ENCODE assay signal across 1 cellular context in genomic region chr1:241834733-241835377, GRCh38.
A peak's percentile ranks its signal among the peaks of the same experiment; 100 is the strongest.
TF ChIP-seq lines count a peak whose summit lies in the region.

No MANE protein-coding gene starts in this region.

TF ChIP-seq in K562, 482 proteins besides CTCF, POLR2A, EP300 and RAD21 (continued from another document):
- TF ChIP-seq ARID3A (IDR thresholded peaks at IDR 0.05; ENCODE audit: borderline replicate concordance, low read depth, low read length) (peak; percentile 80; the same call in 1 of the 2 replicates), CHAMP1 (IDR thresholded peaks at IDR 0.05) (peak; percentile 34; the same call in 1 of the 2 replicates), U2AF1 (optimal IDR thresholded peaks at IDR 0.05; ENCODE audit: low read depth, low read length) (peak; percentile 58), ZNF766 (CRISPR knock-in tag; conservative IDR thresholded peaks at IDR 0.05) (no peak), MAFK (IDR thresholded peaks at IDR 0.05; ENCODE audit: low read length) (no peak), TEAD4 (IDR thresholded peaks at IDR 0.05; ENCODE audit: low read length) (peak; percentile 52), TEAD4 (CRISPR knock-in tag; IDR thresholded peaks at IDR 0.05; ENCODE audit: borderline replicate concordance) (no peak), DNMT1 (IDR thresholded peaks at IDR 0.05) (0 out of 2 replicates have a peak, but pooled peaks have one; percentile 33), SPI1 (IDR thresholded peaks at IDR 0.05; ENCODE audit: borderline replicate concordance, low read depth, low read length) (no peak), ARNT (IDR thresholded peaks at IDR 0.05) (peak; percentile 15 to 20; a peak in 1 of 4 replicates), PHB (CRISPR knock-in tag; IDR thresholded peaks at IDR 0.05) (no peak), GTF2E2 (tag; IDR thresholded peaks at IDR 0.05) (no peak), ZNF384 (IDR thresholded peaks at IDR 0.05; ENCODE audit: low read depth, low read length) (peak; percentile 87), ADNP (tag; IDR thresholded peaks at IDR 0.05) (0 out of 2 replicates have a peak, but pooled peaks have one; percentile 11), KDM4B (IDR thresholded peaks at IDR 0.05; ENCODE audit: borderline replicate concordance in 2 of 2, low read depth in 1 of 2) (no peak), ZNF239 (CRISPR knock-in tag; IDR thresholded peaks at IDR 0.05) (no peak), KLF16 (IDR thresholded peaks at IDR 0.05) (0 out of 2 replicates have a peak, but pooled peaks have one; percentile 47), GATAD2B (IDR thresholded peaks at IDR 0.05; ENCODE audit: borderline replicate concordance) (peak; percentile 54; the same call in 1 of the 2 replicates), MYC (IDR thresholded peaks at IDR 0.05; ENCODE audit: low read depth, low read length) (0 out of 2 replicates have a peak, but pooled peaks have one; percentile 11), MYC (CRISPR knock-in tag; IDR thresholded peaks at IDR 0.05; ENCODE audit: borderline replicate concordance, low read depth) (no peak)
- TF ChIP-seq, protein P1, sequence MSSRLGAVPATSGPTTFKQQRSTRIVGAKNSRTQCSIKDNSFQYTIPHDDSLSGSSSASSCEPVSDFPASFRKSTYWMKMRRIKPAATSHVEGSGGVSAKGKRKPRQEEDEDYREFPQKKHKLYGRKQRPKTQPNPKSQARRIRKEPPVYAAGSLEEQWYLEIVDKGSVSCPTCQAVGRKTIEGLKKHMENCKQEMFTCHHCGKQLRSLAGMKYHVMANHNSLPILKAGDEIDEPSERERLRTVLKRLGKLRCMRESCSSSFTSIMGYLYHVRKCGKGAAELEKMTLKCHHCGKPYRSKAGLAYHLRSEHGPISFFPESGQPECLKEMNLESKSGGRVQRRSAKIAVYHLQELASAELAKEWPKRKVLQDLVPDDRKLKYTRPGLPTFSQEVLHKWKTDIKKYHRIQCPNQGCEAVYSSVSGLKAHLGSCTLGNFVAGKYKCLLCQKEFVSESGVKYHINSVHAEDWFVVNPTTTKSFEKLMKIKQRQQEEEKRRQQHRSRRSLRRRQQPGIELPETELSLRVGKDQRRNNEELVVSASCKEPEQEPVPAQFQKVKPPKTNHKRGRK (tag; IDR thresholded peaks at IDR 0.05): peak; percentile 52
- TF ChIP-seq, protein P2, sequence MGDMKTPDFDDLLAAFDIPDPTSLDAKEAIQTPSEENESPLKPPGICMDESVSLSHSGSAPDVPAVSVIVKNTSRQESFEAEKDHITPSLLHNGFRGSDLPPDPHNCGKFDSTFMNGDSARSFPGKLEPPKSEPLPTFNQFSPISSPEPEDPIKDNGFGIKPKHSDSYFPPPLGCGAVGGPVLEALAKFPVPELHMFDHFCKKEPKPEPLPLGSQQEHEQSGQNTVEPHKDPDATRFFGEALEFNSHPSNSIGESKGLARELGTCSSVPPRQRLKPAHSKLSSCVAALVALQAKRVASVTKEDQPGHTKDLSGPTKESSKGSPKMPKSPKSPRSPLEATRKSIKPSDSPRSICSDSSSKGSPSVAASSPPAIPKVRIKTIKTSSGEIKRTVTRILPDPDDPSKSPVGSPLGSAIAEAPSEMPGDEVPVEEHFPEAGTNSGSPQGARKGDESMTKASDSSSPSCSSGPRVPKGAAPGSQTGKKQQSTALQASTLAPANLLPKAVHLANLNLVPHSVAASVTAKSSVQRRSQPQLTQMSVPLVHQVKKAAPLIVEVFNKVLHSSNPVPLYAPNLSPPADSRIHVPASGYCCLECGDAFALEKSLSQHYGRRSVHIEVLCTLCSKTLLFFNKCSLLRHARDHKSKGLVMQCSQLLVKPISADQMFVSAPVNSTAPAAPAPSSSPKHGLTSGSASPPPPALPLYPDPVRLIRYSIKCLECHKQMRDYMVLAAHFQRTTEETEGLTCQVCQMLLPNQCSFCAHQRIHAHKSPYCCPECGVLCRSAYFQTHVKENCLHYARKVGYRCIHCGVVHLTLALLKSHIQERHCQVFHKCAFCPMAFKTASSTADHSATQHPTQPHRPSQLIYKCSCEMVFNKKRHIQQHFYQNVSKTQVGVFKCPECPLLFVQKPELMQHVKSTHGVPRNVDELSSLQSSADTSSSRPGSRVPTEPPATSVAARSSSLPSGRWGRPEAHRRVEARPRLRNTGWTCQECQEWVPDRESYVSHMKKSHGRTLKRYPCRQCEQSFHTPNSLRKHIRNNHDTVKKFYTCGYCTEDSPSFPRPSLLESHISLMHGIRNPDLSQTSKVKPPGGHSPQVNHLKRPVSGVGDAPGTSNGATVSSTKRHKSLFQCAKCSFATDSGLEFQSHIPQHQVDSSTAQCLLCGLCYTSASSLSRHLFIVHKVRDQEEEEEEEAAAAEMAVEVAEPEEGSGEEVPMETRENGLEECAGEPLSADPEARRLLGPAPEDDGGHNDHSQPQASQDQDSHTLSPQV (IDR thresholded peaks at IDR 0.05): peak; percentile 57
- TF ChIP-seq, protein P3, sequence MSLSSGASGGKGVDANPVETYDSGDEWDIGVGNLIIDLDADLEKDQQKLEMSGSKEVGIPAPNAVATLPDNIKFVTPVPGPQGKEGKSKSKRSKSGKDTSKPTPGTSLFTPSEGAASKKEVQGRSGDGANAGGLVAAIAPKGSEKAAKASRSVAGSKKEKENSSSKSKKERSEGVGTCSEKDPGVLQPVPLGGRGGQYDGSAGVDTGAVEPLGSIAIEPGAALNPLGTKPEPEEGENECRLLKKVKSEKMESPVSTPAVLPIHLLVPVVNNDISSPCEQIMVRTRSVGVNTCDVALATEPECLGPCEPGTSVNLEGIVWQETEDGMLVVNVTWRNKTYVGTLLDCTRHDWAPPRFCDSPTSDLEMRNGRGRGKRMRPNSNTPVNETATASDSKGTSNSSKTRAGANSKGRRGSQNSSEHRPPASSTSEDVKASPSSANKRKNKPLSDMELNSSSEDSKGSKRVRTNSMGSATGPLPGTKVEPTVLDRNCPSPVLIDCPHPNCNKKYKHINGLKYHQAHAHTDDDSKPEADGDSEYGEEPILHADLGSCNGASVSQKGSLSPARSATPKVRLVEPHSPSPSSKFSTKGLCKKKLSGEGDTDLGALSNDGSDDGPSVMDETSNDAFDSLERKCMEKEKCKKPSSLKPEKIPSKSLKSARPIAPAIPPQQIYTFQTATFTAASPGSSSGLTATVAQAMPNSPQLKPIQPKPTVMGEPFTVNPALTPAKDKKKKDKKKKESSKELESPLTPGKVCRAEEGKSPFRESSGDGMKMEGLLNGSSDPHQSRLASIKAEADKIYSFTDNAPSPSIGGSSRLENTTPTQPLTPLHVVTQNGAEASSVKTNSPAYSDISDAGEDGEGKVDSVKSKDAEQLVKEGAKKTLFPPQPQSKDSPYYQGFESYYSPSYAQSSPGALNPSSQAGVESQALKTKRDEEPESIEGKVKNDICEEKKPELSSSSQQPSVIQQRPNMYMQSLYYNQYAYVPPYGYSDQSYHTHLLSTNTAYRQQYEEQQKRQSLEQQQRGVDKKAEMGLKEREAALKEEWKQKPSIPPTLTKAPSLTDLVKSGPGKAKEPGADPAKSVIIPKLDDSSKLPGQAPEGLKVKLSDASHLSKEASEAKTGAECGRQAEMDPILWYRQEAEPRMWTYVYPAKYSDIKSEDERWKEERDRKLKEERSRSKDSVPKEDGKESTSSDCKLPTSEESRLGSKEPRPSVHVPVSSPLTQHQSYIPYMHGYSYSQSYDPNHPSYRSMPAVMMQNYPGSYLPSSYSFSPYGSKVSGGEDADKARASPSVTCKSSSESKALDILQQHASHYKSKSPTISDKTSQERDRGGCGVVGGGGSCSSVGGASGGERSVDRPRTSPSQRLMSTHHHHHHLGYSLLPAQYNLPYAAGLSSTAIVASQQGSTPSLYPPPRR (CRISPR knock-in tag; IDR thresholded peaks at IDR 0.05; ENCODE audit: borderline replicate concordance): no peak
